ENCODE assay signal across 11 cellular contexts in genomic region chr21:31282095-31282709, GRCh38.
DNase-seq lines count a peak whose midpoint lies in the region; ATAC-seq, FAIRE-seq and TF ChIP-seq lines count a peak whose summit lies in the region.
"Had no signal": no experiment of that assay in that cellular context is flagged by ENCODE, and none has a peak within 500 bp of the region (broad histone marks: within the 10 kb centered on the region; RNA-seq: fewer than 3 reads in every experiment).

No MANE protein-coding gene starts in this region.

- H4K91ac ChIP-seq in mesenchymal stem cell (ENCODE audit: low read length): no peak overlapping the region

- H3K18ac ChIP-seq in mesenchymal stem cell (ENCODE audit: low read depth in 1 of 2, low read length in 2 of 2): peak overlapping the region in 1 of 2 experiments; percentile 38

- H3K4me2 ChIP-seq in mesenchymal stem cell (ENCODE audit: low read length, poor library complexity, severe bottlenecking): peak overlapping the region; percentile 35
- H3K4me2 ChIP-seq: neural progenitor cell had no signal

- peak overlapping the region in 1 of 2 experiments; percentile 32 for H2BK12ac ChIP-seq in mesenchymal stem cell (ENCODE audit: low read length in 2 of 2)

- WGBS in mesenchymal stem cell: 7% methylated on average over 9 of the region's 9 CpGs
- WGBS in spleen, 5 donors: 61 to 79% (median 70%) methylated on average over 9 of the region's 9 CpGs

- peak overlapping the region in 1 of 2 experiments; percentile 17 for H3K23ac ChIP-seq in mesenchymal stem cell (ENCODE audit: low read length in 2 of 2)

- peaks cover 2% of the 10 kb centered on the region for H3K79me1 ChIP-seq in mesenchymal stem cell (replicated peaks; ENCODE audit: low read length, poor library complexity, severe bottlenecking)

- H2BK5ac ChIP-seq in mesenchymal stem cell (ENCODE audit: low read depth, low read length, poor library complexity, severe bottlenecking): no peak overlapping the region

- intact Hi-C loops in spleen (cut with DNase I; ENCODE audit: low total_unique reads): no loop called here

- no peak overlapping the region for H3K4ac ChIP-seq in mesenchymal stem cell (ENCODE audit: low read depth in 1 of 2, low read length in 2 of 2)

- no peak overlapping the region for H2BK120ac ChIP-seq in mesenchymal stem cell (ENCODE audit: low read depth, low read length)

- no peak for TF ChIP-seq POLR2A in spleen (IDR thresholded peaks at IDR 0.05)

- no peak for TF ChIP-seq CTCF in bronchial epithelial cell (IDR thresholded peaks at IDR 0.05; ENCODE audit: insufficient read depth, low read length, severe bottlenecking)
- no peak for TF ChIP-seq CTCF in spleen (IDR thresholded peaks at IDR 0.05 in 8 of 11, conservative IDR thresholded peaks at IDR 0.05 in 3 of 11)

- H3K4me3 ChIP-seq in bronchial epithelial cell (ENCODE audit: low read depth, low read length): no peak overlapping the region
- no peak overlapping the region for H3K4me3 ChIP-seq in mesenchymal stem cell (ENCODE audit: insufficient read depth in 1 of 2, low read depth in 1 of 2, low read length in 2 of 2)
- H3K4me3 ChIP-seq in spleen: no peak overlapping the region
- H3K4me3 ChIP-seq in H7 (ENCODE audit: insufficient read depth, low read depth, low read length): no peak overlapping the region
- H3K4me3 ChIP-seq in effector memory CD4-positive, alpha-beta T cell (ENCODE audit: insufficient read depth, low read depth, low read length, poor library complexity, severe bottlenecking): no peak overlapping the region
- H3K4me3 ChIP-seq: neural progenitor cell had no signal

- H3K27me3 ChIP-seq in bronchial epithelial cell (ENCODE audit: control insufficient read depth, insufficient read depth, low read length): no peaks in the 10 kb centered on the region
- no peaks in the 10 kb centered on the region for H3K27me3 ChIP-seq in mesenchymal stem cell (ENCODE audit: control insufficient read depth in 1 of 2, insufficient read depth in 1 of 2, low read length in 2 of 2)
- no peaks in the 10 kb centered on the region for H3K27me3 ChIP-seq in spleen (replicated peaks in 1 of 7)
- no peaks in the 10 kb centered on the region for H3K27me3 ChIP-seq in H7 (ENCODE audit: control insufficient read depth, insufficient read depth, low read length)
- H3K27me3 ChIP-seq in effector memory CD4-positive, alpha-beta T cell (replicated peaks; ENCODE audit: control insufficient read depth, insufficient read depth, low read length, poor library complexity, severe bottlenecking): no peaks in the 10 kb centered on the region
- H3K27me3 ChIP-seq: neural progenitor cell had no signal

- no peak overlapping the region for H3K14ac ChIP-seq in mesenchymal stem cell (ENCODE audit: low read length in 2 of 2)

- H2AK5ac ChIP-seq in mesenchymal stem cell (ENCODE audit: low read length, severe bottlenecking): peak overlapping the region; percentile 48

- H2BK15ac ChIP-seq in mesenchymal stem cell (ENCODE audit: low read depth, poor library complexity, severe bottlenecking): no peak overlapping the region

- ATAC-seq in GM19455 (IDR thresholded peaks at IDR 0.05; ENCODE audit: unreplicated experiment): no peak

- peaks cover 11% of the 10 kb centered on the region for H3K4me1 ChIP-seq in mesenchymal stem cell (ENCODE audit: control insufficient read depth, insufficient read depth, low read depth, low read length)
- H3K4me1 ChIP-seq in spleen: no peaks in the 10 kb centered on the region
- peaks cover 15% of the 10 kb centered on the region for H3K4me1 ChIP-seq in effector memory CD4-positive, alpha-beta T cell (ENCODE audit: control insufficient read depth, insufficient read depth, low read length, poor library complexity, severe bottlenecking)
- H3K4me1 ChIP-seq: neural progenitor cell had no signal

- peak; percentile 70 for DNase-seq in AG08395 (ENCODE audit: low spot score)
- DNase-seq in LHCN-M2 (ENCODE audit: low read depth): peak; percentile 98
- DNase-seq in bronchial epithelial cell (ENCODE audit: low read depth): peak; percentile 46
- DNase-seq in mesenchymal stem cell: peak; percentile 94
- DNase-seq in spleen: no peak
- no peak for DNase-seq in H7
- no peak for DNase-seq in effector memory CD4-positive, alpha-beta T cell
- DNase-seq: effector CD4-positive, alpha-beta T cell; NCI-H446 treated with DMSO at 0.1 percent for 48 hours had no signal

- no peak overlapping the region for H3K9ac ChIP-seq in mesenchymal stem cell (ENCODE audit: low read length)
- H3K9ac ChIP-seq: neural progenitor cell had no signal

- H3K27ac ChIP-seq in mesenchymal stem cell (ENCODE audit: low read length, poor library complexity, severe bottlenecking): peak overlapping the region; percentile 79
- no peak overlapping the region for H3K27ac ChIP-seq in spleen
- H3K27ac ChIP-seq in effector memory CD4-positive, alpha-beta T cell (ENCODE audit: insufficient read depth, low read length, poor library complexity, severe bottlenecking): no peak overlapping the region
- H3K27ac ChIP-seq: neural progenitor cell had no signal

- H3K9me3 ChIP-seq in mesenchymal stem cell (ENCODE audit: control insufficient read depth, low read length) (no peaks in the 10 kb centered on the region), spleen (peaks cover 0 to under 1% (median 0%) of the 10 kb centered on the region in 8 donors)
- no peaks in the 10 kb centered on the region for H3K9me3 ChIP-seq in effector memory CD4-positive, alpha-beta T cell (ENCODE audit: control insufficient read depth, low read length)

- no peak for FAIRE-seq in bronchial epithelial cell (lab: Jason Lieb, UNC)

- H3K36me3 ChIP-seq in bronchial epithelial cell (ENCODE audit: control insufficient read depth, insufficient read depth, low read length): no peaks in the 10 kb centered on the region
- H3K36me3 ChIP-seq in mesenchymal stem cell (ENCODE audit: control insufficient read depth in 1 of 2, insufficient read depth in 2 of 2, low read depth in 1 of 2, low read length in 2 of 2): no peaks in the 10 kb centered on the region
- no peaks in the 10 kb centered on the region for H3K36me3 ChIP-seq in spleen
- no peaks in the 10 kb centered on the region for H3K36me3 ChIP-seq in H7 (replicated peaks; ENCODE audit: control insufficient read depth, insufficient read depth, low read length)
- no peaks in the 10 kb centered on the region for H3K36me3 ChIP-seq in effector memory CD4-positive, alpha-beta T cell (ENCODE audit: control insufficient read depth, insufficient read depth, low read length)
- H3K36me3 ChIP-seq: neural progenitor cell had no signal

- H4K8ac ChIP-seq in mesenchymal stem cell (ENCODE audit: low read length): no peak overlapping the region

- H2AFZ ChIP-seq in mesenchymal stem cell (ENCODE audit: low read depth, low read length): no peak overlapping the region
- H2AFZ ChIP-seq: neural progenitor cell had no signal

Comparison
In these comparisons a context has a peak if more than half of its experiments do, and no peak if none do; other contexts are left out.
1. DNase-seq: peak in AG08395 (single experiment), LHCN-M2 (single experiment), bronchial epithelial cell (single experiment) and mesenchymal stem cell (single experiment); none in spleen (single experiment), H7 (single experiment) and effector memory CD4-positive, alpha-beta T cell (0 of 3).